In the genomic region with DNA sequence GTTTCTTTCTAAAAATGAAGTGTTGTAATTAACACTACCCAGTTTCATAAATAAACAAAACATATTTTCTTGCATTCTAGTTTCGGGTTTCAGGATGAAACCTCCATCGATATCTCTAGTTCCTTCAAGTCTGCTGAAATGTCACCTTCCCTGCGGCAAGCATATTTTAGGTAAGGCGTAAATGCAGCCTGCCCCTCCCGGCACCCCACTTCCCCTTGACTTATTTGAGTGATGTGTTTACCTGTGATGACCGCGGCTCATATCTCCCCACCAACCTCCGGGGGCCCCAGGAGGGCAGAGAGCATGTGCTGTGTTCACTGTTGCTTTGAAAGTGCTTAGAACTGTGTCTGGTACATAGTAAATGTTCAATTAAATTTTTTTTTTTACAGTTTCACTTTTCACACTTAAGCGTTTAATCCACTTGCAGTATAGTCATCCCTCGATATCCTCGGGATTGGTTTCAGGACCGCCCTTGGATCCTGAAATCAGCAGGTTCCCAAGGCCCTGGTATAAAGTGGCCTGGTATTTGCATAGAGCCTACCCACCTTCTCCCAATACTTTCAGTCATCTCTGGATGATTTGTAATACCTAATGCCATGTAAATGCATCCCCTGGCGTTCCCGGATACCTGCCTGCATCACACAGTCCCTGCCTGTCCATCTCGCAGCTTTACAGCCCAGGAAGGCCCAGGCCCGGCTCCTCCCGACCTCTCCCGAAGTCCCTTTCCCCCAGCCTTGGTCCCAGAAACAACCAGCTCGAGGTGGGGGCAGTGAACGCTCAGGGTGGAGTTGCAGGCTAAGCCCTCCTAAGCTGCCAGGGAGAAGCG, we compare ENCODE assay signal across 9 cellular contexts. TPM values are rescaled to one million over a fixed set of nuclear protein-coding genes. Genes with fewer than 3 reads are reported as not detected.
A peak's percentile ranks its signal among the peaks of the same experiment; 100 is the strongest.
DNase-seq lines count a peak whose midpoint lies in the region; ATAC-seq, FAIRE-seq and TF ChIP-seq lines count a peak whose summit lies in the region.
"Had no signal": no experiment of that assay in that cellular context is flagged by ENCODE, and none has a peak within 500 bp of the region (broad histone marks: within the 10 kb centered on the region; RNA-seq: fewer than 3 reads in every experiment).

No MANE protein-coding gene starts in this region.

- H3K27me3 ChIP-seq in HepG2 (ENCODE audit: control insufficient read depth in 1 of 2, insufficient read depth in 2 of 2, low read length in 2 of 2) (peaks cover 28 to 83% of the 10 kb centered on the region in 2 experiments), aorta (ENCODE audit: control insufficient read depth in 1 of 2, insufficient read depth in 2 of 2, low read length in 1 of 2) (no peaks in the 10 kb centered on the region)

- no peak for TF ChIP-seq EP300 in HepG2 (IDR thresholded peaks at IDR 0.05; ENCODE audit: low read depth in 2 of 2, low read length in 2 of 2)
- no peak for TF ChIP-seq EP300 in HepG2 (CRISPR knock-in tag; IDR thresholded peaks at IDR 0.05; ENCODE audit: borderline replicate concordance)

- H3K27ac ChIP-seq in HepG2 (ENCODE audit: extremely low read length, insufficient read depth, low read length) (no peak overlapping the region), aorta (ENCODE audit: low read depth in 1 of 2, low read length in 2 of 2) (no peak overlapping the region)

- TF ChIP-seq RAD21 in HepG2 (CRISPR knock-in tag; IDR thresholded peaks at IDR 0.05): no peak

- CTCF ChIA-PET in HepG2 (lab: Yijun Ruan, JAX; ENCODE audit: low intra/inter-chr PET ratio, low total read pairs): no interaction called here

- no peak for TF ChIP-seq CTCF in HepG2 (CRISPR knock-in tag; IDR thresholded peaks at IDR 0.05)

- H2AFZ ChIP-seq in HepG2 (ENCODE audit: low read length): no peak overlapping the region

- no peaks in the 10 kb centered on the region for H3K79me2 ChIP-seq in HepG2 (ENCODE audit: insufficient read depth, low read length)

- no TSS peak for BruUV-seq in HepG2 (replicated peaks; lab: Mats Ljungman, UMichigan)

- intact Hi-C loops in HepG2 (cut with micrococcal nuclease; ENCODE audit: unreplicated experiment): no loop called here
- intact Hi-C loops in left ventricle myocardium superior (cut with micrococcal nuclease): no loop called here
- intact Hi-C loops in posterior vena cava (cut with DNase I): no loop called here
- intact Hi-C loops in aorta (cut with DNase I): no loop called here

- in situ Hi-C loops in HepG2 (cut with HindIII; ENCODE audit: extremely low pct_ligation_motif_present, low pct_unique_long_range_greater_than_20kb): no loop called here

- no peak overlapping the region for H3K9ac ChIP-seq in HepG2 (ENCODE audit: insufficient read depth, low read depth, low read length)

- peaks cover 35% of the 10 kb centered on the region for H3K4me1 ChIP-seq in HepG2 (ENCODE audit: insufficient read depth, low read length)
- H3K4me1 ChIP-seq in aorta (ENCODE audit: control insufficient read depth in 1 of 2, insufficient read depth in 2 of 2, low read length in 2 of 2): no peaks in the 10 kb centered on the region

- FAIRE-seq in HepG2 (lab: Jason Lieb, UNC): no peak

- 0 out of 2 replicates have a peak overlapping the region, but pooled peaks have one; percentile 11 for H3K4me2 ChIP-seq in HepG2 (ENCODE audit: low read depth, low read length)

- H4K20me1 ChIP-seq in HepG2 (ENCODE audit: insufficient read depth, low read length): no peaks in the 10 kb centered on the region

- POLR2A ChIA-PET in HepG2 (lab: Yijun Ruan, JAX): no interaction called here

- peak overlapping the region in 1 of 3 experiments; percentile 3; a peak in 1 of 6 replicates for H3K4me3 ChIP-seq in HepG2 (replicated peaks in 1 of 3; ENCODE audit: insufficient read depth in 1 of 3, low read depth in 2 of 3, low read length in 3 of 3)
- no peak overlapping the region for H3K4me3 ChIP-seq in aorta (ENCODE audit: low read length in 2 of 2)

- no peak for TF ChIP-seq POLR2A in HepG2 (IDR thresholded peaks at IDR 0.05; ENCODE audit: insufficient read depth in 1 of 2, low read depth in 2 of 2, low read length in 2 of 2)

- DNase-seq in HepG2 (ENCODE audit: low spot score): no peak
- DNase-seq in iPS-NIHi7 (ENCODE audit: extremely low spot score): no peak
- DNase-seq in left ventricle myocardium superior: no peak
- DNase-seq in posterior vena cava (ENCODE audit: low spot score): no peak
- DNase-seq in aorta: no peak

- ATAC-seq in GM18519 (IDR thresholded peaks at IDR 0.05; ENCODE audit: low FRiP score, unreplicated experiment): peak; percentile 42
- ATAC-seq in GM21423 (IDR thresholded peaks at IDR 0.05; ENCODE audit: unreplicated experiment): peak; percentile 33
- ATAC-seq in HG03342 (IDR thresholded peaks at IDR 0.05; ENCODE audit: unreplicated experiment): peak; percentile 66
- no peak for ATAC-seq in HepG2
- ATAC-seq in left ventricle myocardium superior: no peak
- no peak for ATAC-seq in aorta (ENCODE audit: low FRiP score)
- ATAC-seq: left lobe of liver had no signal

- H3K36me3 ChIP-seq in HepG2 (replicated peaks in 1 of 2; ENCODE audit: control insufficient read depth in 1 of 2, insufficient read depth in 2 of 2, low read length in 2 of 2) (no peaks in the 10 kb centered on the region), aorta (ENCODE audit: control insufficient read depth in 1 of 2, insufficient read depth in 2 of 2, low read length in 1 of 2) (no peaks in the 10 kb centered on the region)

- no peaks in the 10 kb centered on the region for H3K9me3 ChIP-seq in HepG2 (ENCODE audit: low read length)
- H3K9me3 ChIP-seq in aorta (ENCODE audit: control insufficient read depth, low read length): no peaks in the 10 kb centered on the region

- WGBS in HepG2 (ENCODE audit: low lambda C conversion rate): 23% methylated on average over 15 of the region's 21 CpGs
- 75 to 82% methylated on average over 21 of the region's 21 CpGs for WGBS in aorta, 2 donors

TF ChIP-seq in HepG2, 621 proteins besides CTCF, POLR2A, EP300 and RAD21 (continues in another document):
- TF ChIP-seq, protein P1, sequence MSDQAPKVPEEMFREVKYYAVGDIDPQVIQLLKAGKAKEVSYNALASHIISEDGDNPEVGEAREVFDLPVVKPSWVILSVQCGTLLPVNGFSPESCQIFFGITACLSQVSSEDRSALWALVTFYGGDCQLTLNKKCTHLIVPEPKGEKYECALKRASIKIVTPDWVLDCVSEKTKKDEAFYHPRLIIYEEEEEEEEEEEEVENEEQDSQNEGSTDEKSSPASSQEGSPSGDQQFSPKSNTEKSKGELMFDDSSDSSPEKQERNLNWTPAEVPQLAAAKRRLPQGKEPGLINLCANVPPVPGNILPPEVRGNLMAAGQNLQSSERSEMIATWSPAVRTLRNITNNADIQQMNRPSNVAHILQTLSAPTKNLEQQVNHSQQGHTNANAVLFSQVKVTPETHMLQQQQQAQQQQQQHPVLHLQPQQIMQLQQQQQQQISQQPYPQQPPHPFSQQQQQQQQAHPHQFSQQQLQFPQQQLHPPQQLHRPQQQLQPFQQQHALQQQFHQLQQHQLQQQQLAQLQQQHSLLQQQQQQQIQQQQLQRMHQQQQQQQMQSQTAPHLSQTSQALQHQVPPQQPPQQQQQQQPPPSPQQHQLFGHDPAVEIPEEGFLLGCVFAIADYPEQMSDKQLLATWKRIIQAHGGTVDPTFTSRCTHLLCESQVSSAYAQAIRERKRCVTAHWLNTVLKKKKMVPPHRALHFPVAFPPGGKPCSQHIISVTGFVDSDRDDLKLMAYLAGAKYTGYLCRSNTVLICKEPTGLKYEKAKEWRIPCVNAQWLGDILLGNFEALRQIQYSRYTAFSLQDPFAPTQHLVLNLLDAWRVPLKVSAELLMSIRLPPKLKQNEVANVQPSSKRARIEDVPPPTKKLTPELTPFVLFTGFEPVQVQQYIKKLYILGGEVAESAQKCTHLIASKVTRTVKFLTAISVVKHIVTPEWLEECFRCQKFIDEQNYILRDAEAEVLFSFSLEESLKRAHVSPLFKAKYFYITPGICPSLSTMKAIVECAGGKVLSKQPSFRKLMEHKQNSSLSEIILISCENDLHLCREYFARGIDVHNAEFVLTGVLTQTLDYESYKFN (CRISPR knock-in tag; conservative IDR thresholded peaks at IDR 0.05): peak; percentile 54; the same call in 1 of the 2 replicates
- no peak for TF ChIP-seq NPAS2 (CRISPR knock-in tag; IDR thresholded peaks at IDR 0.05; ENCODE audit: borderline replicate concordance)
- no peak for TF ChIP-seq DNMT3B (CRISPR knock-in tag; conservative IDR thresholded peaks at IDR 0.05)
- no peak for TF ChIP-seq ZNF33A (CRISPR knock-in tag; IDR thresholded peaks at IDR 0.05; ENCODE audit: borderline replicate concordance)
- no peak for TF ChIP-seq ZNF616 (CRISPR knock-in tag; IDR thresholded peaks at IDR 0.05; ENCODE audit: low read depth)
- TF ChIP-seq NFE2 (CRISPR knock-in tag; IDR thresholded peaks at IDR 0.05): no peak
- no peak for TF ChIP-seq ELF4 (CRISPR knock-in tag; IDR thresholded peaks at IDR 0.05; ENCODE audit: borderline replicate concordance)
- no peak for TF ChIP-seq THYN1 (CRISPR knock-in tag; IDR thresholded peaks at IDR 0.05; ENCODE audit: borderline replicate concordance, low read depth)

RNA-seq across cellular contexts. Expression of a gene that starts 40.2 kb away (rescaled TPM):
- 3.7 and 7.9 TPM in 2 replicates for total RNA-seq in HepG2 (2016; rRNA removed; fragmentation: Illumina TruSeq; extraction: Trizol)
- total RNA-seq in HepG2 (2016; cell fraction: cytosol; rRNA removed; fragmentation: Illumina TruSeq; extraction: Trizol; ENCODE audit: low read depth): 2.7 and 3.6 TPM in 2 replicates
- 5.4 and 6.9 TPM in 2 replicates for total RNA-seq in HepG2 (2016; cell fraction: insoluble cytoplasmic fraction; rRNA removed; fragmentation: Illumina TruSeq; extraction: Trizol)
- total RNA-seq in HepG2 (2016; cell fraction: membrane; rRNA removed; fragmentation: Illumina TruSeq; extraction: Trizol): 7.0 and 9.3 TPM in 2 replicates
- 10.9 and 11.0 TPM in 2 replicates for total RNA-seq in HepG2 (2016; cell fraction: nucleus; rRNA removed; fragmentation: Illumina TruSeq; extraction: Trizol)
- 3.6 and 4.9 TPM in 2 replicates for polyA plus RNA-seq in HepG2 (2011; rRNA removed)
- polyA plus RNA-seq in HepG2 (2011; cell fraction: cytosol; rRNA removed): 3.0 and 6.0 TPM in 2 replicates
- 50.9 and 76.3 TPM in 2 replicates for polyA plus RNA-seq in HepG2 (2011; cell fraction: nucleus; rRNA removed)
- 25.5 and 31.0 TPM in 2 replicates for polyA plus RNA-seq in HepG2 (2012)
- 5.9 and 6.4 TPM in 2 replicates for polyA plus RNA-seq in HepG2 (2016; cell fraction: cytosol; fragmentation: Illumina TruSeq; extraction: Trizol; ENCODE audit: low read depth)
- polyA plus RNA-seq in HepG2 (2016; cell fraction: insoluble cytoplasmic fraction; fragmentation: Illumina TruSeq; extraction: Trizol; ENCODE audit: low read depth): 20.0 and 28.2 TPM in 2 replicates
- 20.5 and 23.8 TPM in 2 replicates for polyA plus RNA-seq in HepG2 (2016; cell fraction: membrane; fragmentation: Illumina TruSeq; extraction: Trizol; ENCODE audit: low read depth)
- 64.1 and 69.3 TPM in 2 replicates for polyA plus RNA-seq in HepG2 (2016; cell fraction: nucleus; fragmentation: Illumina TruSeq; extraction: Trizol; ENCODE audit: insufficient read depth, low read depth)
- 3.8 and 7.6 TPM in 2 replicates for polyA minus RNA-seq in HepG2 (2011; rRNA and poly(A)+ RNA removed; ENCODE audit: low replicate concordance)
- polyA minus RNA-seq in HepG2 (2011; cell fraction: cytosol; rRNA and poly(A)+ RNA removed): 17.3 and 28.7 TPM in 2 replicates
- 8.5 and 11.2 TPM in 2 replicates for polyA minus RNA-seq in HepG2 (2011; cell fraction: nucleus; rRNA and poly(A)+ RNA removed)
- total RNA-seq in left ventricle myocardium superior: 68.0 TPM
- total RNA-seq in posterior vena cava: 10 to 100 TPM; 34.0 to 35.8 TPM
- total RNA-seq in aorta: 10 to 100 TPM; 49.0 to 51.0 TPM
- 10 to 100 TPM in 1 of 2 donors, 1 to 10 TPM in 1; 6.4 to 25.0 TPM for polyA plus RNA-seq in aorta

Comparison
In these comparisons a context has a peak if more than half of its experiments do, and no peak if none do; other contexts are left out.
1. ATAC-seq: peak in GM18519 (single experiment), GM21423 (single experiment) and HG03342 (single experiment); none in HepG2 (single experiment), left ventricle myocardium superior (single experiment) and aorta (single experiment).